ENCODE assay signal across 17 cellular contexts in genomic region chr7:40885503-40885902, GRCh38.
DNase-seq lines count a peak whose midpoint lies in the region; ATAC-seq and TF ChIP-seq lines count a peak whose summit lies in the region.
"Had no signal": no experiment of that assay in that cellular context is flagged by ENCODE, and none has a peak within 500 bp of the region (broad histone marks: within the 10 kb centered on the region; RNA-seq: fewer than 3 reads in every experiment).

No MANE protein-coding gene starts in this region.

- ATAC-seq in IMR-90 (ENCODE audit: low read depth): no peak
- ATAC-seq in GM21529 (IDR thresholded peaks at IDR 0.05; ENCODE audit: unreplicated experiment): no peak
- ATAC-seq: WTC11 had no signal

- H3K4ac ChIP-seq in IMR-90 (ENCODE audit: low read depth, low read length) (peak overlapping the region; percentile 51; the same call in 1 of the 2 replicates), mesenchymal stem cell (ENCODE audit: low read depth in 1 of 2, low read length in 2 of 2) (no peak overlapping the region)

- H3K9ac ChIP-seq in IMR-90 (ENCODE audit: low read depth, low read length): no peak overlapping the region
- H3K9ac ChIP-seq in mesenchymal stem cell (ENCODE audit: low read length): no peak overlapping the region

- in situ Hi-C loops in Caki2 (cut with HindIII; ENCODE audit: low pct_unique_long_range_greater_than_20kb, low sequenced_read_pairs): no loop called here
- in situ Hi-C loops in IMR-90 (cut with MboI; ENCODE audit: low sequenced_read_pairs): no loop called here
- in situ Hi-C loops in brain microvascular endothelial cell (cut with HindIII; ENCODE audit: low pct_ligation_motif_present, low sequenced_read_pairs): no loop called here

- CTCF ChIA-PET in IMR-90 (lab: Yijun Ruan, JAX): no interaction called here

- DNase-seq in Caki2 (ENCODE audit: low read depth) (peak; percentile 81), IMR-90 (peak; percentile 49), brain microvascular endothelial cell (peak; percentile 75), mesenchymal stem cell (peak; percentile 6), NOMO-1 (lab: John Stamatoyannopoulos, UW; ENCODE audit: unreplicated experiment in 2 of 2) (no peak), NCI-H2171 treated with DMSO at 0.1 percent for 48 hours (lab: John Stamatoyannopoulos, UW) (no peak), hepatocyte (ENCODE audit: low spot score) (no peak)
- DNase-seq: amniotic stem cell; cortex of kidney; esophagus squamous epithelium; left ventricle myocardium inferior; NCI-H1930; NCI-H510A treated with DMSO at 0.1 percent for 48 hours; stimulated activated CD4-positive, alpha-beta T cell treated with anti-CD3 and anti-CD28 coated beads, Interleukin-12 subunit alpha, Interleukin-12 subunit beta, amount 100 ng/mL, for 4 hours; stimulated activated naive CD4-positive, alpha-beta T cell treated with Interleukin-2 at 50 U/mL for 16 hours had no signal

- no peak overlapping the region for H2BK20ac ChIP-seq in IMR-90 (ENCODE audit: low read depth, low read length)

- TF ChIP-seq CTCF in IMR-90 (conservative IDR thresholded peaks at IDR 0.05; ENCODE audit: low read depth, low read length): no peak
- no peak for TF ChIP-seq CTCF in brain microvascular endothelial cell (IDR thresholded peaks at IDR 0.05; ENCODE audit: low read depth, low read length, missing control alignments)
- no peak for TF ChIP-seq CTCF in hepatocyte (IDR thresholded peaks at IDR 0.05; ENCODE audit: poor library complexity)

- H3K18ac ChIP-seq in IMR-90 (ENCODE audit: low read depth, low read length) (no peak overlapping the region), mesenchymal stem cell (ENCODE audit: low read depth in 1 of 2, low read length in 2 of 2) (no peak overlapping the region)

- H3K4me2 ChIP-seq in IMR-90 (ENCODE audit: low read depth, low read length): no peak overlapping the region
- no peak overlapping the region for H3K4me2 ChIP-seq in mesenchymal stem cell (ENCODE audit: low read length, poor library complexity, severe bottlenecking)
- no peak overlapping the region for H3K4me2 ChIP-seq in hepatocyte

- H3K27ac ChIP-seq in IMR-90 (ENCODE audit: insufficient read depth, low read length): no peak overlapping the region
- peak overlapping the region; percentile 58 for H3K27ac ChIP-seq in brain microvascular endothelial cell
- H3K27ac ChIP-seq in mesenchymal stem cell (ENCODE audit: low read length, poor library complexity, severe bottlenecking): peak overlapping the region; percentile 95
- no peak overlapping the region for H3K27ac ChIP-seq in hepatocyte
- H3K27ac ChIP-seq: esophagus squamous epithelium, left ventricle myocardium inferior had no signal

- no peak overlapping the region for H2BK12ac ChIP-seq in mesenchymal stem cell (ENCODE audit: low read length in 2 of 2)

- no peak overlapping the region for H2AK9ac ChIP-seq in IMR-90 (replicated peaks; ENCODE audit: low read depth, low read length, poor library complexity)

- no peaks in the 10 kb centered on the region for H3K79me2 ChIP-seq in hepatocyte

- H4K5ac ChIP-seq in IMR-90 (ENCODE audit: low read depth, low read length): no peak overlapping the region

- no TSS peak for BruUV-seq in IMR-90 (replicated peaks; lab: Mats Ljungman, UMichigan)

- POLR2A ChIA-PET in IMR-90 (lab: Charles Lee; ENCODE audit: unreplicated experiment): no interaction called here

- H3K23ac ChIP-seq in IMR-90 (ENCODE audit: low read depth, low read length) (no peak overlapping the region), mesenchymal stem cell (ENCODE audit: low read length in 2 of 2) (no peak overlapping the region)

- H3K4me1 ChIP-seq in IMR-90 (ENCODE audit: control insufficient read depth, insufficient read depth, low read length) (peaks cover 4% of the 10 kb centered on the region; the same call in 1 of the 2 replicates), mesenchymal stem cell (ENCODE audit: control insufficient read depth, insufficient read depth, low read depth, low read length) (no peaks in the 10 kb centered on the region), hepatocyte (ENCODE audit: insufficient read depth) (peaks cover 3% of the 10 kb centered on the region)
- H3K4me1 ChIP-seq: left ventricle myocardium inferior had no signal

- no peak overlapping the region for H3K14ac ChIP-seq in IMR-90 (replicated peaks; ENCODE audit: low read depth, low read length)
- no peak overlapping the region for H3K14ac ChIP-seq in mesenchymal stem cell (ENCODE audit: low read length in 2 of 2)

- H3K4me3 ChIP-seq in IMR-90 (ENCODE audit: insufficient read depth, low read depth, low read length) (no peak overlapping the region), brain microvascular endothelial cell (ENCODE audit: low read depth, low read length) (no peak overlapping the region), mesenchymal stem cell (ENCODE audit: insufficient read depth in 1 of 2, low read depth in 1 of 2, low read length in 2 of 2) (no peak overlapping the region), hepatocyte (no peak overlapping the region)
- H3K4me3 ChIP-seq: esophagus squamous epithelium, left ventricle myocardium inferior had no signal

- H3K9me1 ChIP-seq in IMR-90 (ENCODE audit: insufficient read depth, low read length): peaks cover 2% of the 10 kb centered on the region; the same call in 1 of the 2 replicates

- no peak overlapping the region for H2AFZ ChIP-seq in IMR-90 (replicated peaks; ENCODE audit: low read length, poor library complexity)
- no peak overlapping the region for H2AFZ ChIP-seq in mesenchymal stem cell (ENCODE audit: low read depth, low read length)
- H2AFZ ChIP-seq in hepatocyte: no peak overlapping the region

- WGBS in IMR-90 (ENCODE audit: extremely low coverage in 2 of 2, insufficient read length in 1 of 2), 2 experiments: no CpG with 5 or more reads among the region's 2 CpGs
- 88% methylated on average over 1 of the region's 2 CpGs for WGBS in mesenchymal stem cell
- WGBS in hepatocyte (ENCODE audit: low lambda C conversion rate, missing lambda C conversion rate): 59% methylated on average over 2 of the region's 2 CpGs

- H3K79me1 ChIP-seq in IMR-90 (ENCODE audit: low read depth in 1 of 2, low read length in 2 of 2) (no peaks in the 10 kb centered on the region), mesenchymal stem cell (replicated peaks; ENCODE audit: low read length, poor library complexity, severe bottlenecking) (no peaks in the 10 kb centered on the region)

- H2BK5ac ChIP-seq in IMR-90 (ENCODE audit: low read depth, low read length, poor library complexity, severe bottlenecking) (no peak overlapping the region), mesenchymal stem cell (ENCODE audit: low read depth, low read length, poor library complexity, severe bottlenecking) (no peak overlapping the region)

- H4K20me1 ChIP-seq in IMR-90 (ENCODE audit: insufficient read depth, low read length) (no peaks in the 10 kb centered on the region), hepatocyte (ENCODE audit: insufficient read depth, poor library complexity, severe bottlenecking) (no peaks in the 10 kb centered on the region)

- TF ChIP-seq RAD21 in IMR-90 (IDR thresholded peaks at IDR 0.05; ENCODE audit: low read length): no peak

- intact Hi-C loops in IMR-90 (cut with micrococcal nuclease): no loop called here

- H3K36me3 ChIP-seq in IMR-90 (ENCODE audit: control insufficient read depth, insufficient read depth, low read length): no peaks in the 10 kb centered on the region
- H3K36me3 ChIP-seq in brain microvascular endothelial cell (replicated peaks): no peaks in the 10 kb centered on the region
- H3K36me3 ChIP-seq in mesenchymal stem cell (ENCODE audit: control insufficient read depth in 1 of 2, insufficient read depth in 2 of 2, low read depth in 1 of 2, low read length in 2 of 2): no peaks in the 10 kb centered on the region
- H3K36me3 ChIP-seq in hepatocyte (replicated peaks; ENCODE audit: insufficient read depth, low read depth): no peaks in the 10 kb centered on the region
- H3K36me3 ChIP-seq: esophagus squamous epithelium, left ventricle myocardium inferior had no signal

- H3K56ac ChIP-seq in IMR-90 (ENCODE audit: extremely low read depth, insufficient read depth, low read length): no peak overlapping the region

- TF ChIP-seq POLR2A in IMR-90 (IDR thresholded peaks at IDR 0.05; ENCODE audit: low read depth, low read length): no peak

- dilution Hi-C loops in IMR-90 (cut with HindIII; ENCODE audit: low sequenced_read_pairs, unreplicated experiment): no loop called here

- H2AK5ac ChIP-seq in IMR-90 (ENCODE audit: low read depth, low read length) (no peak overlapping the region), mesenchymal stem cell (ENCODE audit: low read length, severe bottlenecking) (peak overlapping the region; percentile 87)

- H3K9me3 ChIP-seq in IMR-90 (ENCODE audit: control insufficient read depth, insufficient read depth, low read length): peaks cover 3% of the 10 kb centered on the region; the same call in 1 of the 2 replicates
- H3K9me3 ChIP-seq in mesenchymal stem cell (ENCODE audit: control insufficient read depth, low read length): peaks cover 1% of the 10 kb centered on the region
- no peaks in the 10 kb centered on the region for H3K9me3 ChIP-seq in hepatocyte (ENCODE audit: low read depth)

- H4K8ac ChIP-seq in IMR-90 (ENCODE audit: low read depth in 2 of 2, low read length in 2 of 2): no peak overlapping the region
- H4K8ac ChIP-seq in mesenchymal stem cell (ENCODE audit: low read length): no peak overlapping the region

- no peak overlapping the region for H2BK15ac ChIP-seq in IMR-90 (ENCODE audit: low read depth, low read length)
- no peak overlapping the region for H2BK15ac ChIP-seq in mesenchymal stem cell (ENCODE audit: low read depth, poor library complexity, severe bottlenecking)

- H4K91ac ChIP-seq in IMR-90 (ENCODE audit: insufficient read depth, low read depth, low read length) (no peak overlapping the region), mesenchymal stem cell (ENCODE audit: low read length) (no peak overlapping the region)

- no peak overlapping the region for H2BK120ac ChIP-seq in IMR-90 (ENCODE audit: low read depth, low read length)
- H2BK120ac ChIP-seq in mesenchymal stem cell (ENCODE audit: low read depth, low read length): no peak overlapping the region

- no peaks in the 10 kb centered on the region for H3K27me3 ChIP-seq in IMR-90 (ENCODE audit: control insufficient read depth, insufficient read depth, low read length)
- no peaks in the 10 kb centered on the region for H3K27me3 ChIP-seq in brain microvascular endothelial cell (replicated peaks)
- no peaks in the 10 kb centered on the region for H3K27me3 ChIP-seq in mesenchymal stem cell (ENCODE audit: control insufficient read depth in 1 of 2, insufficient read depth in 1 of 2, low read length in 2 of 2)
- no peaks in the 10 kb centered on the region for H3K27me3 ChIP-seq in hepatocyte
- H3K27me3 ChIP-seq: esophagus squamous epithelium had no signal

- H3K9me2 ChIP-seq in hepatocyte (replicated peaks; ENCODE audit: insufficient read depth): no peaks in the 10 kb centered on the region

TF ChIP-seq in IMR-90, 13 proteins besides CTCF, POLR2A, EP300 and RAD21:
- TF ChIP-seq MAZ (IDR thresholded peaks at IDR 0.05; ENCODE audit: borderline replicate concordance, low read depth, low read length) (no peak), CHD1 (IDR thresholded peaks at IDR 0.05; ENCODE audit: low read depth, low read length) (no peak)

Comparison
In these comparisons a context has a peak if more than half of its experiments do, and no peak if none do; other contexts are left out.
1. DNase-seq: peak in Caki2 (single experiment), IMR-90 (single experiment), brain microvascular endothelial cell (single experiment) and mesenchymal stem cell (single experiment); none in NOMO-1 (0 of 2), NCI-H2171 treated with DMSO at 0.1 percent for 48 hours (single experiment) and hepatocyte (single experiment).
2. H3K27ac ChIP-seq: peak in brain microvascular endothelial cell (single experiment) and mesenchymal stem cell (single experiment); none in IMR-90 (single experiment) and hepatocyte (single experiment).